Comparison of ENCODE assay signal across 1 cellular context in the genomic region with DNA sequence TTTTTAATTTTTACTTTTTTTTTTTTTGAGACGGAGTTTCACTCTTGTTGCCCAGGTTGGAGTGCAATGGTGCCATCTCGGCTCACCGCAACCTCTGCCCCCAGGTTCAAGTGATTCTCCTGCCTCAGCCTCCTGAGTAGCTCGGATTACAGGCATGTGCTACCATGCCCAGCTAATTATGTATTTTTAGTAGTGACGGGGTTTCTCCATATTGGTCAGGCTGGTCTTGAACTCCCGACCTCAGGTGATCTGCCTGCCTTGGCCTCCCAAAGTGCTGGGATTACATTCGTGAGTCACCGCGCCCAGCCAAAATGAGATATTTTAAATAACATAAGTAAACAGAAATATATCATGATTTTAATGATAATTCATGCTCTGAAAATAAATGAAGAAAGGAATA.
TF ChIP-seq lines count a peak whose summit lies in the region.

No MANE protein-coding gene starts in this region.

TF ChIP-seq in GM12878, 131 proteins besides CTCF, POLR2A, EP300 and RAD21:
- TF ChIP-seq NFXL1 (IDR thresholded peaks at IDR 0.05; ENCODE audit: borderline replicate concordance) (peak; percentile 45; the same call in 1 of the 2 replicates), MLLT1 (IDR thresholded peaks at IDR 0.05) (0 out of 2 replicates have a peak, but pooled peaks have one; percentile 52)
